8 cellular contexts compared by ENCODE assay signal in the genomic region with DNA sequence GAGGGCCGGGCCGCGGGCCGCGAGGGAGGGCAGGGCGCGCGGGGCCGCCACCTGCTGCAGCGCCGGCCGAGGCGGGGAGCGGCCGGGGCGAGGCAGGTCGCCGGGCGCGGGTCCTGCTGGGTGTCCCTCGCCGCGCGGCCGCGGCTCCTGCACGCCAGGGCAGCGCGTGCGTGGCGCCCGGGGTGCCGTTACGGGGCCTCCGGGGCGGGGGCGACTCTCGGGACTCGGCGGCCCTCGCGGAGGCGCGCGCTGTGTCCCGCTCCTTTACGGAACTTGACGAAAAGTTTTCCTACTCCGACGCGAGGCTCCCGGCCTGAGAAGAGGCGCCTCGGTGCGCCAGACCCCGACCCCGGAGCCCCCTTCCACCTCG. TPM values are rescaled to one million over a fixed set of nuclear protein-coding genes. Genes with fewer than 3 reads are reported as not detected.
DNase-seq lines count a peak whose midpoint lies in the region; ATAC-seq and TF ChIP-seq lines count a peak whose summit lies in the region.

No MANE protein-coding gene starts in this region.

- no peak overlapping the region for H2AFZ ChIP-seq in SK-N-SH (ENCODE audit: low read depth)

- no peak for TF ChIP-seq RAD21 in SK-N-SH (IDR thresholded peaks at IDR 0.05; ENCODE audit: low read length)

- POLR2A ChIA-PET in SK-N-SH (lab: Yijun Ruan, JAX), result interaction anchor here (0.6 to 1.8 kb wide), 11 partner anchors 10 to 711 kb away, joined by 3 to 10 read pairs (median 3); partner anchors contain the start of genes BLOC1S4, GRPEL1 and TADA2B

- H3K9me2 ChIP-seq in SK-N-SH, result no peaks in the 10 kb centered on the region

- H3K9me3 Mint-ChIP-seq in naive B cell, result no peaks in the 10 kb centered on the region

- H3K27me3 ChIP-seq in SK-N-SH (ENCODE audit: insufficient read depth) (no peaks in the 10 kb centered on the region), SJCRH30 (no peaks in the 10 kb centered on the region; the same call in 1 of the 2 replicates)

- CTCF ChIA-PET in SK-N-SH (lab: Yijun Ruan, JAX), result interaction anchor here (0.9 to 3.1 kb wide), 8 partner anchors 11 to 190 kb away, joined by 3 to 24 read pairs (median 4); no protein-coding TSS in a partner anchor

- no peaks in the 10 kb centered on the region for H3K9me3 ChIP-seq in SK-N-SH
- no peaks in the 10 kb centered on the region for H3K9me3 ChIP-seq in SJCRH30 (replicated peaks)

- peak overlapping the region; percentile 89 to 95 (median 92) for H3K4me3 Mint-ChIP-seq in naive B cell

- DNase-seq in SK-N-SH (no peak), SJCRH30 (peak in 1 of 2 experiments; percentile 24), naive B cell (no peak), NCI-H1092 (lab: John Stamatoyannopoulos, UW) (no peak), mucosa of gallbladder (ENCODE audit: low spot score) (no peak)
- DNase-seq in effector CD4-positive, alpha-beta T cell, result peak; percentile 21

- TF ChIP-seq EP300 in SK-N-SH (IDR thresholded peaks at IDR 0.05; ENCODE audit: borderline replicate concordance in 1 of 2, low read depth in 1 of 2, low read length in 1 of 2), result no peak

- H3K36me3 ChIP-seq in SK-N-SH (replicated peaks in 1 of 2; ENCODE audit: control insufficient read depth in 1 of 2, insufficient read depth in 2 of 2, low read length in 1 of 2) (no peaks in the 10 kb centered on the region), SJCRH30 (no peaks in the 10 kb centered on the region)

- H3K4me1 ChIP-seq in SK-N-SH (ENCODE audit: control insufficient read depth in 1 of 2, insufficient read depth in 2 of 2, low read depth in 1 of 2, low read length in 1 of 2) (peaks cover 0 to 26% of the 10 kb centered on the region in 2 experiments; a peak in 1 of 4 replicates), SJCRH30 (peaks cover 16% of the 10 kb centered on the region; the same call in 1 of the 2 replicates)

- H3K79me2 ChIP-seq in SK-N-SH (ENCODE audit: insufficient read depth), result peaks cover 18% of the 10 kb centered on the region

- peak overlapping the region; percentile 95 for H3K4me2 ChIP-seq in SK-N-SH

- H3K36me3 Mint-ChIP-seq in naive B cell, result no peaks in the 10 kb centered on the region

- H3K4me3 ChIP-seq in SK-N-SH (ENCODE audit: low read depth in 2 of 2, low read length in 1 of 2) (peak overlapping the region; percentile 83 to 91), SJCRH30 (peak overlapping the region; percentile 95)

- peak overlapping the region in 4 of 6 donors; percentile 82 to 98 (median 88) for H3K27ac Mint-ChIP-seq in naive B cell

- peaks cover 38 to 56% (median 39%) of the 10 kb centered on the region in 3 donors for H3K4me1 Mint-ChIP-seq in naive B cell

- no peaks in the 10 kb centered on the region; the same call in 1 of the 2 replicates for H4K20me1 ChIP-seq in SK-N-SH (ENCODE audit: insufficient read depth)

- WGBS in SK-N-SH (ENCODE audit: low lambda C conversion rate), result 0% methylated on average over 1 of the region's 58 CpGs

- no peak for TF ChIP-seq CTCF in SK-N-SH (IDR thresholded peaks at IDR 0.05)

- H3K27me3 Mint-ChIP-seq in naive B cell, result peaks cover 0 to 7% (median 0%) of the 10 kb centered on the region in 3 donors

- H3F3A ChIP-seq in SK-N-SH (replicated peaks; ENCODE audit: insufficient read depth), result no peaks in the 10 kb centered on the region

- no peak; the same call in 2 of the 3 replicates for ATAC-seq in SK-N-SH treated with all-trans-retinoic acid at 6 μM for 48 hours
- ATAC-seq in HG02852 (IDR thresholded peaks at IDR 0.05; ENCODE audit: unreplicated experiment), result peak; percentile 37
- peak; percentile 22 to 37 for ATAC-seq in naive B cell (ENCODE audit: low read depth in 2 of 2)

- H3K9ac ChIP-seq in SK-N-SH, result peak overlapping the region; percentile 49; the same call in 1 of the 2 replicates

- H3K27ac ChIP-seq in SK-N-SH (ENCODE audit: low read depth in 2 of 2, low read length in 1 of 2) (peak overlapping the region in 1 of 2 experiments; percentile 39; a peak in 1 of 4 replicates), SJCRH30 (no peak overlapping the region)

TF ChIP-seq in SK-N-SH, 30 proteins besides CTCF, POLR2A, EP300 and RAD21:
- TF ChIP-seq CHD2 (IDR thresholded peaks at IDR 0.05; ENCODE audit: low read length, partially characterized antibody) (no peak), MXI1 (IDR thresholded peaks at IDR 0.05; ENCODE audit: low read depth, low read length) (no peak), RXRA (IDR thresholded peaks at IDR 0.05; ENCODE audit: borderline replicate concordance, low read depth) (no peak), NRF1 (IDR thresholded peaks at IDR 0.05; ENCODE audit: low read depth, low read length) (no peak)
TF ChIP-seq in SK-N-SH: peak in this region for 0.

TF ChIP-seq in SK-N-SH treated with all-trans-retinoic acid at 6 μM for 48 hours, 23 proteins besides CTCF, POLR2A, EP300 and RAD21:
- TF ChIP-seq ARNTL (CRISPR knock-in tag; IDR thresholded peaks at IDR 0.05; ENCODE audit: borderline replicate concordance, low read depth), result no peak
- no peak for TF ChIP-seq ISL1 (CRISPR knock-in tag; IDR thresholded peaks at IDR 0.05)
- no peak for TF ChIP-seq OSR1 (CRISPR knock-in tag; IDR thresholded peaks at IDR 0.05)
- TF ChIP-seq, protein P1, sequence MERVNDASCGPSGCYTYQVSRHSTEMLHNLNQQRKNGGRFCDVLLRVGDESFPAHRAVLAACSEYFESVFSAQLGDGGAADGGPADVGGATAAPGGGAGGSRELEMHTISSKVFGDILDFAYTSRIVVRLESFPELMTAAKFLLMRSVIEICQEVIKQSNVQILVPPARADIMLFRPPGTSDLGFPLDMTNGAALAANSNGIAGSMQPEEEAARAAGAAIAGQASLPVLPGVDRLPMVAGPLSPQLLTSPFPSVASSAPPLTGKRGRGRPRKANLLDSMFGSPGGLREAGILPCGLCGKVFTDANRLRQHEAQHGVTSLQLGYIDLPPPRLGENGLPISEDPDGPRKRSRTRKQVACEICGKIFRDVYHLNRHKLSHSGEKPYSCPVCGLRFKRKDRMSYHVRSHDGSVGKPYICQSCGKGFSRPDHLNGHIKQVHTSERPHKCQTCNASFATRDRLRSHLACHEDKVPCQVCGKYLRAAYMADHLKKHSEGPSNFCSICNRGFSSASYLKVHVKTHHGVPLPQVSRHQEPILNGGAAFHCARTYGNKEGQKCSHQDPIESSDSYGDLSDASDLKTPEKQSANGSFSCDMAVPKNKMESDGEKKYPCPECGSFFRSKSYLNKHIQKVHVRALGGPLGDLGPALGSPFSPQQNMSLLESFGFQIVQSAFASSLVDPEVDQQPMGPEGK (CRISPR knock-in tag; IDR thresholded peaks at IDR 0.05; ENCODE audit: borderline replicate concordance), result no peak
- no peak for TF ChIP-seq SNAI2 (CRISPR knock-in tag; IDR thresholded peaks at IDR 0.05)
- no peak for TF ChIP-seq ZNF70 (CRISPR knock-in tag; IDR thresholded peaks at IDR 0.05)
- TF ChIP-seq ZFP30 (CRISPR knock-in tag; IDR thresholded peaks at IDR 0.05), result no peak
- no peak for TF ChIP-seq ZFP3 (CRISPR knock-in tag; IDR thresholded peaks at IDR 0.05)
- no peak for TF ChIP-seq PPARA (CRISPR knock-in tag; IDR thresholded peaks at IDR 0.05; ENCODE audit: borderline replicate concordance)
- TF ChIP-seq ZC3H10 (CRISPR knock-in tag; IDR thresholded peaks at IDR 0.05), result no peak
- TF ChIP-seq CSDC2 (CRISPR knock-in tag; IDR thresholded peaks at IDR 0.05), result no peak
- TF ChIP-seq TSHZ2 (CRISPR knock-in tag; IDR thresholded peaks at IDR 0.05), result no peak

RNA-seq across cellular contexts. Expression of gene TBC1D14, which starts 0.3 kb away (rescaled TPM):
- polyA plus RNA-seq in SK-N-SH (2012; rRNA removed), result 39.5 and 42.6 TPM in 2 replicates
- 36.7 and 40.6 TPM in 2 replicates for polyA plus RNA-seq in SK-N-SH (2012; cell fraction: cytosol; rRNA removed)
- 33.3 and 35.7 TPM in 2 replicates for polyA plus RNA-seq in SK-N-SH (2012; cell fraction: nucleus; rRNA removed)
- total RNA-seq in SJCRH30 (2014; rRNA removed; shearing (Covaris generic)), result 54.5 and 58.0 TPM in 2 replicates
- 10 to 100 TPM; 27.3 to 42.4 (median 33.8) TPM for polyA plus RNA-seq in naive B cell (ENCODE audit: low read depth in 6 of 6)
- total RNA-seq in mucosa of gallbladder, result 37.1 TPM
